Comparison of ENCODE assay signal across 17 cellular contexts in genomic region chr12:130127527-130127908, GRCh38. TPM values are rescaled to one million over a fixed set of nuclear protein-coding genes. Genes with fewer than 3 reads are reported as not detected.
A peak's percentile ranks its signal among the peaks of the same experiment; 100 is the strongest.
DNase-seq lines count a peak whose midpoint lies in the region; ATAC-seq and TF ChIP-seq lines count a peak whose summit lies in the region.
"Had no signal": no experiment of that assay in that cellular context is flagged by ENCODE, and none has a peak within 500 bp of the region (broad histone marks: within the 10 kb centered on the region; RNA-seq: fewer than 3 reads in every experiment).

No MANE protein-coding gene starts in this region.

- in situ Hi-C loops in G401 (cut with HindIII; ENCODE audit: low sequenced_read_pairs) = no loop called here
- in situ Hi-C loops in gastrocnemius medialis (cut with MboI; ENCODE audit: low sequenced_read_pairs in 4 of 4) = no loop called here

- no peak for TF ChIP-seq POLR2A in gastrocnemius medialis (IDR thresholded peaks at IDR 0.05)

- ATAC-seq in WTC11 (0 out of 2 replicates have a peak, but pooled peaks have one; percentile 36), gastrocnemius medialis (peak; percentile 37 to 53), left lobe of liver (no peak), GM19395 (IDR thresholded peaks at IDR 0.05; ENCODE audit: unreplicated experiment) (no peak), GM21381 (IDR thresholded peaks at IDR 0.05; ENCODE audit: unreplicated experiment) (no peak), GM21528 (IDR thresholded peaks at IDR 0.05; ENCODE audit: low FRiP score, unreplicated experiment) (no peak)

- H3K36me3 ChIP-seq in right atrium auricular region = no peaks in the 10 kb centered on the region
- H3K36me3 ChIP-seq in gastrocnemius medialis = no peaks in the 10 kb centered on the region

- H3K4me1 ChIP-seq in right atrium auricular region (no peaks in the 10 kb centered on the region), gastrocnemius medialis (no peaks in the 10 kb centered on the region)

- H3K27me3 ChIP-seq in right atrium auricular region = no peaks in the 10 kb centered on the region
- peaks cover 0 to 2% (median 0%) of the 10 kb centered on the region in 3 donors for H3K27me3 ChIP-seq in gastrocnemius medialis

- H3K27me3 Mint-ChIP-seq in WTC11 (ENCODE audit: low read depth) = peaks cover 21% of the 10 kb centered on the region

- CTCF ChIA-PET in WTC11 (lab: Charles Lee) = interaction anchor here (0.5 to 1.1 kb wide), 2 partner anchors 10 to 41 kb away, joined by 3 read pairs; no protein-coding TSS in a partner anchor

- no peak overlapping the region for H3K4me3 ChIP-seq in right atrium auricular region
- no peak overlapping the region for H3K4me3 ChIP-seq in gastrocnemius medialis

- H3K4me3 Mint-ChIP-seq in WTC11 = no peak overlapping the region
- H3K4me3 Mint-ChIP-seq: mesothelial cell of epicardium had no signal

- intact Hi-C loops in gastrocnemius medialis (cut with DNase I; ENCODE audit: low total_unique reads) = loop anchor here (5.0 to 10.0 kb wide), 2 partner anchors 35 to 57 kb away; partner anchors contain the start of gene FZD10

- no peaks in the 10 kb centered on the region for H3K4me1 Mint-ChIP-seq in WTC11

- POLR2A ChIA-PET in WTC11 (lab: Charles Lee) = no interaction called here

- H3K36me3 Mint-ChIP-seq in WTC11 = peaks cover 40% of the 10 kb centered on the region
- H3K36me3 Mint-ChIP-seq: mesothelial cell of epicardium had no signal

- H3K9me3 ChIP-seq in right atrium auricular region = peaks cover 0 to 6% of the 10 kb centered on the region in 2 donors
- no peaks in the 10 kb centered on the region for H3K9me3 ChIP-seq in gastrocnemius medialis

- H3K27ac Mint-ChIP-seq in WTC11 = no peak overlapping the region
- H3K27ac Mint-ChIP-seq: mesothelial cell of epicardium had no signal

- TF ChIP-seq CTCF in WTC11 (IDR thresholded peaks at IDR 0.05) = no peak
- TF ChIP-seq CTCF in right atrium auricular region (IDR thresholded peaks at IDR 0.05) = no peak
- no peak for TF ChIP-seq CTCF in gastrocnemius medialis (IDR thresholded peaks at IDR 0.05 in 4 of 5, conservative IDR thresholded peaks at IDR 0.05 in 1 of 5)

- peak overlapping the region in 1 of 2 donors; percentile 46 for H3K27ac ChIP-seq in right atrium auricular region
- peak overlapping the region; percentile 56 to 65 (median 59) for H3K27ac ChIP-seq in gastrocnemius medialis

- H3K9me3 Mint-ChIP-seq in WTC11 = peaks cover 30% of the 10 kb centered on the region
- H3K9me3 Mint-ChIP-seq: mesothelial cell of epicardium had no signal

- DNase-seq in G401 (ENCODE audit: low spot score) (peak; percentile 61), WTC11 (ENCODE audit: low spot score) (no peak), right atrium auricular region (ENCODE audit: low spot score) (peak; percentile 68), gastrocnemius medialis (peak; percentile 35 to 63), left lobe of liver (ENCODE audit: low spot score) (no peak)
- DNase-seq: activated CD4-positive, CD25-positive, alpha-beta regulatory T cell; COR-L47; GDM1; NCI-H187 treated with DMSO at 0.1 percent for 48 hours; NCI-H524 had no signal

TF ChIP-seq in WTC11, 78 proteins besides CTCF, POLR2A, EP300 and RAD21:
- TF ChIP-seq ZNF263 (CRISPR knock-in tag; IDR thresholded peaks at IDR 0.05; ENCODE audit: low read depth) (no peak), USF2 (CRISPR knock-in tag; IDR thresholded peaks at IDR 0.05) (peak; percentile 77), SOX15 (CRISPR knock-in tag; IDR thresholded peaks at IDR 0.05) (no peak)
- TF ChIP-seq, protein P1, sequence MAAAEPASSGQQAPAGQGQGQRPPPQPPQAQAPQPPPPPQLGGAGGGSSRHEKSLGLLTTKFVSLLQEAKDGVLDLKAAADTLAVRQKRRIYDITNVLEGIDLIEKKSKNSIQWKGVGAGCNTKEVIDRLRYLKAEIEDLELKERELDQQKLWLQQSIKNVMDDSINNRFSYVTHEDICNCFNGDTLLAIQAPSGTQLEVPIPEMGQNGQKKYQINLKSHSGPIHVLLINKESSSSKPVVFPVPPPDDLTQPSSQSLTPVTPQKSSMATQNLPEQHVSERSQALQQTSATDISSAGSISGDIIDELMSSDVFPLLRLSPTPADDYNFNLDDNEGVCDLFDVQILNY (CRISPR knock-in tag; IDR thresholded peaks at IDR 0.05) = no peak
- TF ChIP-seq, protein P2, sequence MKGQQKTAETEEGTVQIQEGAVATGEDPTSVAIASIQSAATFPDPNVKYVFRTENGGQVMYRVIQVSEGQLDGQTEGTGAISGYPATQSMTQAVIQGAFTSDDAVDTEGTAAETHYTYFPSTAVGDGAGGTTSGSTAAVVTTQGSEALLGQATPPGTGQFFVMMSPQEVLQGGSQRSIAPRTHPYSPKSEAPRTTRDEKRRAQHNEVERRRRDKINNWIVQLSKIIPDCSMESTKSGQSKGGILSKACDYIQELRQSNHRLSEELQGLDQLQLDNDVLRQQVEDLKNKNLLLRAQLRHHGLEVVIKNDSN (CRISPR knock-in tag; IDR thresholded peaks at IDR 0.05) = peak; percentile 55; the same call in 1 of the 2 replicates

RNA-seq across cellular contexts. Expression of gene FZD10, which starts 34.7 kb away (rescaled TPM):
- not detected in 2 replicates for total RNA-seq in G401 (2014; rRNA removed; shearing (Covaris generic))
- 0.87 to 1.1 TPM (median 0.92 TPM) in 3 replicates for total RNA-seq in WTC11 (2021)
- under 1 TPM; 0.19 to 0.28 TPM for total RNA-seq in right atrium auricular region
- 1 to 10 TPM in 2 of 4 donors, under 1 TPM in 1, not detected in 1; 0.15 to 2.3 (median 1.1) TPM for total RNA-seq in gastrocnemius medialis
- not detected for total RNA-seq in left lobe of liver
- total RNA-seq: fibroblast of villous mesenchyme; osteoblast; T-helper 1 cell treated with Interleukin-12 subunit alpha and Interleukin-12 subunit beta and Interleukin-4 antibody, amounts not matched to agents 30 ng/mL and 1 ng/mL, for 36 hours had no signal

Comparison
In these comparisons a context has a peak if more than half of its experiments do, and no peak if none do; other contexts are left out.
1. DNase-seq: peak in G401 (single experiment), right atrium auricular region (single experiment) and gastrocnemius medialis (2 of 2); none in WTC11 (single experiment) and left lobe of liver (single experiment).
2. ATAC-seq: peak in WTC11 (single experiment) and gastrocnemius medialis (2 of 2); none in left lobe of liver (single experiment), GM19395 (single experiment), GM21381 (single experiment) and GM21528 (single experiment).